ENCODE assay signal across 25 cellular contexts in the genomic region with DNA sequence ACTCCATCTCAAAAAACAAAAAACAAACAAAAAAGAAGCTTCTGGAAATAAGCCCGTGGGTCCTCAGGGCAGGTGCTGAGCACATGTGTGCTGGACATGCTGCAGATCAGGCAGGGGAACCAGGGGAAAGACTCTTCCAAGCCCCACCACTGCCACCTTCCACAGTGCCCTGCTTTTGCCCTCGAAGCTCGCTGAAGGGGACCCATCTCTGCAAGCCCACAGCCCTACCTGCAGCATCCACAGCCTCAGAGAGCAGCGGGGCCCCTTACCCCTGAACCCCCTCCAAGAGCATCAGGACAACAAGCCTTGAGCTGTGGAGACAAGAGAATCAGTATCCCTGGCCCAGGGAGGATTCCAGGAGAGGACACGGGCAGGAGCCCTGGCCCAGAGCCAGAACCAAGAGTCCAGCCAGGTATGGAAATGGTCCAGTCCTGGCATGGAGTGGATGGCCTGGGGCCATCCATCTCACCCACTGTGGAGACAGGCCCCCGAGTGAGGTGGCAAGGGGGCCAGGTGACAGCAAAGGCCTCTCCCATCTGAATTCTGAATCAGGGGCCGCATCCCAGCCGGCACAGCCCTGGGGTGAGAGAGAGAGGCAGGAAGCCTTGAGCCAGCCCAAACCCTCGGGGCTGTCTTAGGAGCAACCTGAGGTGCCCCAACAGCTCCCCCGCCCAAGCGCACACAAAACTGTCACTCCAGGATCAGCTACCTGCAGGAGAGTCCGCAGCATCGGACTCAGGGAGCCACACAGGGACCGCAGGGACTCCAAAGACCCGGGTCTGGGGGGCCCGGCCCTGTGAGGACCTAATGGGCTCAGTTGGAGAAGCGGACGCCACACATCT.
"Had no signal": no experiment of that assay in that cellular context is flagged by ENCODE, and none has a peak within 500 bp of the region (broad histone marks: within the 10 kb centered on the region; RNA-seq: fewer than 3 reads in every experiment).

No MANE protein-coding gene starts in this region.

- H3K36me3 ChIP-seq: adrenal gland, ascending aorta had no signal

- H3K4me1 ChIP-seq: adrenal gland, ascending aorta, body of pancreas had no signal

- H3K9me3 ChIP-seq: adrenal gland, ascending aorta, body of pancreas had no signal

- H3K27ac Mint-ChIP-seq: activated CD4-positive, alpha-beta memory T cell treated with anti-CD3 and anti-CD28 coated beads for 36 hours; activated CD4-positive, alpha-beta T cell treated with anti-CD3 and anti-CD28 coated beads, Interleukin-2, amount 10 ng/mL, durations not matched to agents 24 days and 14 days; activated naive CD8-positive, alpha-beta T cell treated with anti-CD3 and anti-CD28 coated beads, Interleukin-2, amount 10 ng/mL, durations not matched to agents 7 days and 5 days; T-helper 1 cell treated with Interleukin-12 subunit alpha and Interleukin-12 subunit beta and Interleukin-4 antibody, amounts not matched to agents 30 μg/mL and 1 μg/mL, for 36 hours had no signal

- H3K4me3 ChIP-seq: adrenal gland, ascending aorta, body of pancreas, SK-N-MC had no signal

- H3K36me3 Mint-ChIP-seq: activated CD4-positive, alpha-beta memory T cell treated with anti-CD3 and anti-CD28 coated beads for 36 hours; activated naive CD8-positive, alpha-beta T cell treated with anti-CD3 and anti-CD28 coated beads, Interleukin-2, amount 10 ng/mL, durations not matched to agents 7 days and 5 days had no signal

- ATAC-seq: body of pancreas had no signal

- H3K4me3 Mint-ChIP-seq: activated CD4-positive, alpha-beta memory T cell treated with anti-CD3 and anti-CD28 coated beads for 36 hours; activated CD4-positive, alpha-beta T cell treated with anti-CD3 and anti-CD28 coated beads, Interleukin-2, amount 10 ng/mL, durations not matched to agents 24 days and 14 days; activated naive CD8-positive, alpha-beta T cell treated with anti-CD3 and anti-CD28 coated beads, Interleukin-2, amount 10 ng/mL, durations not matched to agents 7 days and 5 days; T-helper 1 cell treated with Interleukin-12 subunit alpha and Interleukin-12 subunit beta and Interleukin-4 antibody, amounts not matched to agents 30 μg/mL and 1 μg/mL, for 36 hours had no signal

- FAIRE-seq: bronchial epithelial cell had no signal

- H3K9me3 Mint-ChIP-seq: activated CD4-positive, alpha-beta memory T cell treated with anti-CD3 and anti-CD28 coated beads for 36 hours; activated CD4-positive, alpha-beta T cell treated with anti-CD3 and anti-CD28 coated beads, Interleukin-2, amount 10 ng/mL, durations not matched to agents 24 days and 14 days; activated naive CD8-positive, alpha-beta T cell treated with anti-CD3 and anti-CD28 coated beads, Interleukin-2, amount 10 ng/mL, durations not matched to agents 7 days and 5 days; T-helper 1 cell treated with Interleukin-12 subunit alpha and Interleukin-12 subunit beta and Interleukin-4 antibody, amounts not matched to agents 30 μg/mL and 1 μg/mL, for 36 hours had no signal

- H3K4me1 Mint-ChIP-seq: activated CD4-positive, alpha-beta T cell treated with anti-CD3 and anti-CD28 coated beads, Interleukin-2, amount 10 ng/mL, durations not matched to agents 24 days and 14 days; activated naive CD8-positive, alpha-beta T cell treated with anti-CD3 and anti-CD28 coated beads, Interleukin-2, amount 10 ng/mL, durations not matched to agents 7 days and 5 days had no signal

- H3K27me3 Mint-ChIP-seq: activated CD4-positive, alpha-beta memory T cell treated with anti-CD3 and anti-CD28 coated beads for 36 hours; activated naive CD8-positive, alpha-beta T cell treated with anti-CD3 and anti-CD28 coated beads, Interleukin-2, amount 10 ng/mL, durations not matched to agents 7 days and 5 days had no signal

- H3K27me3 ChIP-seq: adrenal gland, ascending aorta, body of pancreas had no signal

- H3K27ac ChIP-seq: adrenal gland, ascending aorta, body of pancreas, SK-N-MC had no signal

- DNase-seq: activated CD4-positive, alpha-beta memory T cell treated with anti-CD3 and anti-CD28 coated beads for 36 hours; activated CD4-positive, alpha-beta T cell treated with anti-CD3 and anti-CD28 coated beads for 1 hour; activated CD4-positive, alpha-beta T cell treated with anti-CD3 and anti-CD28 coated beads, Interleukin-2, amount 10 ng/mL, durations not matched to agents 24 days and 14 days; activated CD8-positive, alpha-beta memory T cell treated with anti-CD3 and anti-CD28 coated beads for 24 hours; activated naive CD4-positive, alpha-beta T cell treated with anti-CD3 and anti-CD28 coated beads, Interleukin-2, amount 50 U/mL, for 16 hours; activated T-cell treated with anti-CD3 and anti-CD28 coated beads for 4 hours; adrenal gland; body of pancreas; central memory CD4-positive, alpha-beta T cell; Karpas-422; MM.1S; NCI-H1105; NCI-H1436; NCI-H1694 treated with DMSO at 0.1 percent for 48 hours; NCI-H2029 treated with DMSO at 0.1 percent for 48 hours; NCI-H345; NCI-H510A; NCI-H526 treated with DMSO at 0.1 percent for 48 hours; NCI-H82; SIG-M5 had no signal
